26 cellular contexts compared by ENCODE assay signal in the genomic region with DNA sequence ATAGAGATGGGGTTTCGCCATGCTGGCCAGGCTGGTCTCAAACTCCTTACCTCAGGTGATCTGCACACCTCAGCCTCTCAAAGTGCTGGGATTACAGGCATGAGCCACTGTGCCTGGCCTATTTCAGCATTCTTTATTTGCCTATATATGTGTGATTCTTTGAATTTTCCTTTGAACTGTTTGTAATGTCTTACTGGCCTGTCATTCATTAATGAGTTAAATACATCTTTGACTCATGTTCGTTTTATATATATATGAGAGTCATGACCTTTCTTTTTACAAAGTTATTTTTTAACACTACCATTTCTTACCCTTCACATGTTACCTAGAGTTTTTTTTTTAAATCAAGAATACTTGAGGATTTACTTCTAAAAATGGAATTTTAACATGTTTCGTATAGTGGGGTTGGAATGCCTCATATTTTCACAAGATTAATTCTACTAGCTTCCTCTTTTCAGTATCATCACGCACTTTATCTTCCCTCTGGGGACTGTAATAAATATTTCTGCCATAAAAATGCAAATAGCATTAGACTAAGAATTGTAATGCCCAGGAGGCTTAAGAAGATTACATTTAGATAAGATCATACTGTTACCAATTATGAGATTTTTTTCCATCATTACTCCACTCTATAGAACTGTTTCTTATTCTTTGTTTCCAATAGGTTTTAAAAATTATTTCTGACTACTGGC.
DNase-seq lines count a peak whose midpoint lies in the region; ATAC-seq, FAIRE-seq and TF ChIP-seq lines count a peak whose summit lies in the region.
"Had no signal": no experiment of that assay in that cellular context is flagged by ENCODE, and none has a peak within 500 bp of the region (broad histone marks: within the 10 kb centered on the region; RNA-seq: fewer than 3 reads in every experiment).

No MANE protein-coding gene starts in this region.

- H3K36me3 ChIP-seq in HAP-1 (replicated peaks), result no peaks in the 10 kb centered on the region
- H3K36me3 ChIP-seq: transverse colon had no signal

- FAIRE-seq in D721Med (lab: Jason Lieb, UNC) (peak; percentile 46), GM12892 (lab: Jason Lieb, UNC) (no peak)
- FAIRE-seq: bronchial epithelial cell had no signal

- peaks cover 45% of the 10 kb centered on the region for H3K4me1 ChIP-seq in HAP-1
- H3K4me1 ChIP-seq: SJSA1 had no signal

- peaks cover 0 to 6% (median 0%) of the 10 kb centered on the region in 3 donors for H3K4me1 Mint-ChIP-seq in naive B cell
- H3K4me1 Mint-ChIP-seq: CD8-positive, alpha-beta memory T cell had no signal

- no peak overlapping the region for H3K27ac Mint-ChIP-seq in naive B cell
- H3K27ac Mint-ChIP-seq: activated CD8-positive, alpha-beta T cell treated with anti-CD3 and anti-CD28 coated beads for 36 hours; activated T-cell treated with anti-CD3 and anti-CD28 coated beads, Interleukin-2, amount 50 U/mL, for 24 hours; CD8-positive, alpha-beta memory T cell had no signal

- no peak for TF ChIP-seq POLR2A in GM12892 (IDR thresholded peaks at IDR 0.05; ENCODE audit: low read depth, low read length)

- H3K4me3 Mint-ChIP-seq in naive B cell, result no peak overlapping the region
- H3K4me3 Mint-ChIP-seq: activated CD8-positive, alpha-beta T cell treated with anti-CD3 and anti-CD28 coated beads for 36 hours; activated T-cell treated with anti-CD3 and anti-CD28 coated beads, Interleukin-2, amount 50 U/mL, for 24 hours; CD8-positive, alpha-beta memory T cell had no signal

- in situ Hi-C loops in HAP-1 (cut with MboI; ENCODE audit: low sequenced_read_pairs), result no loop called here

- peaks cover 0 to 21% (median 10%) of the 10 kb centered on the region in 7 donors for H3K9me3 Mint-ChIP-seq in naive B cell

- ATAC-seq in naive B cell (ENCODE audit: low read depth in 2 of 2), result peak; percentile 25 to 41
- ATAC-seq in GM21515 (IDR thresholded peaks at IDR 0.05; ENCODE audit: unreplicated experiment), result no peak
- ATAC-seq: activated CD8-positive, alpha-beta T cell treated with anti-CD3 and anti-CD28 coated beads for 36 hours; left lobe of liver; mucosa of descending colon had no signal

- peaks cover 5% of the 10 kb centered on the region in 2 donors for H3K36me3 Mint-ChIP-seq in naive B cell

- H3K4me3 ChIP-seq in HAP-1, result no peak overlapping the region
- H3K4me3 ChIP-seq: mucosa of descending colon, SJSA1, smooth muscle cell, stomach, transverse colon had no signal

- peaks cover 8% of the 10 kb centered on the region for H3K27me3 ChIP-seq in HAP-1 (ENCODE audit: low read depth)
- H3K27me3 ChIP-seq: SJSA1, stomach, transverse colon had no signal

- TF ChIP-seq CTCF in D721Med (IDR thresholded peaks at IDR 0.05; ENCODE audit: insufficient read depth, missing control alignments), result no peak

- H3K27me3 Mint-ChIP-seq in naive B cell, result peaks cover 32 to 34% (median 34%) of the 10 kb centered on the region in 3 donors

- H3K9me3 ChIP-seq in HAP-1, result peaks cover 2% of the 10 kb centered on the region; the same call in 1 of the 2 replicates
- H3K9me3 ChIP-seq: SJSA1 had no signal

- DNase-seq in D721Med (ENCODE audit: insufficient read length, low spot score) (no peak), HAP-1 (ENCODE audit: low spot score in 2 of 2) (peak; percentile 35 to 91), NCI-H526 treated with DMSO at 0.1 percent for 48 hours (lab: John Stamatoyannopoulos, UW) (peak; percentile 67), naive B cell (no peak), NCI-H1092 (lab: John Stamatoyannopoulos, UW) (no peak), COR-L47 (lab: John Stamatoyannopoulos, UW) (no peak), GM12892 (ENCODE audit: insufficient read length) (no peak)
- DNase-seq: activated CD8-positive, alpha-beta T cell treated with anti-CD3 and anti-CD28 coated beads for 36 hours; activated naive CD4-positive, alpha-beta T cell treated with Interleukin-2 at 50 U/mL for 16 hours; activated T-cell treated with anti-CD3 and anti-CD28 coated beads, Interleukin-2, amount 50 U/mL, for 24 hours; AML-193; amniotic stem cell; CD8-positive, alpha-beta memory T cell; cortex of kidney; head of caudate nucleus; mucosa of descending colon; NCI-H2171 treated with DMSO at 0.1 percent for 48 hours; NCI-H748 treated with DMSO at 0.1 percent for 48 hours; stimulated activated CD4-positive, alpha-beta T cell treated with anti-CD3 and anti-CD28 coated beads, Interleukin-4, amount 100 ng/mL, for 24 hours; stomach; transverse colon had no signal

Comparison
In these comparisons a context has a peak if more than half of its experiments do, and no peak if none do; other contexts are left out.
1. DNase-seq: peak in HAP-1 (2 of 2) and NCI-H526 treated with DMSO at 0.1 percent for 48 hours (single experiment); none in D721Med (single experiment), naive B cell (single experiment), NCI-H1092 (single experiment), COR-L47 (single experiment) and GM12892 (single experiment).